Comparison of ENCODE assay signal across 1 cellular context in genomic region chr11:125072210-125072960, GRCh38.
TF ChIP-seq lines count a peak whose summit lies in the region.

No MANE protein-coding gene starts in this region.

TF ChIP-seq in GM12878, 131 proteins besides CTCF, POLR2A, EP300 and RAD21 (continued from another document and continues in another):
- TF ChIP-seq E4F1 (IDR thresholded peaks at IDR 0.05; ENCODE audit: borderline replicate concordance, partially characterized antibody): no peak
- TF ChIP-seq MYC (IDR thresholded peaks at IDR 0.05; ENCODE audit: insufficient read depth, insufficient read length, insufficient replicate concordance, low read length, severe bottlenecking): no peak
- TF ChIP-seq ZNF207 (IDR thresholded peaks at IDR 0.05; ENCODE audit: borderline replicate concordance): no peak; the same call in 1 of the 2 replicates
- no peak for TF ChIP-seq GABPA (IDR thresholded peaks at IDR 0.05; ENCODE audit: low read depth)
- peak; percentile 97 for TF ChIP-seq GATAD2B (conservative IDR thresholded peaks at IDR 0.05; ENCODE audit: low read depth)
- 0 out of 2 replicates have a peak, but pooled peaks have one; percentile 76 for TF ChIP-seq SMARCA5 (IDR thresholded peaks at IDR 0.05)
- no peak for TF ChIP-seq SUZ12 (IDR thresholded peaks at IDR 0.05; ENCODE audit: unreplicated experiment)
- peak; percentile 81 for TF ChIP-seq SKIL (IDR thresholded peaks at IDR 0.05; ENCODE audit: low read depth, poor library complexity, severe bottlenecking)
- peak; percentile 75 for TF ChIP-seq MAX (IDR thresholded peaks at IDR 0.05; ENCODE audit: low read depth, low read length)
- TF ChIP-seq NBN (IDR thresholded peaks at IDR 0.05): peak; percentile 96
- TF ChIP-seq KAT2A (conservative IDR thresholded peaks at IDR 0.05; ENCODE audit: control insufficient read depth, low read depth, low read length): no peak
- no peak for TF ChIP-seq TARDBP (IDR thresholded peaks at IDR 0.05; ENCODE audit: borderline replicate concordance)
- TF ChIP-seq SRF (IDR thresholded peaks at IDR 0.05; ENCODE audit: low read depth in 2 of 2, low read length in 2 of 2): peak in 1 of 2 experiments; percentile 54; a peak in 1 of 4 replicates
- TF ChIP-seq MYB (IDR thresholded peaks at IDR 0.05; ENCODE audit: borderline replicate concordance, low read depth, low read length): no peak
- no peak for TF ChIP-seq NFXL1 (IDR thresholded peaks at IDR 0.05; ENCODE audit: borderline replicate concordance)
- TF ChIP-seq RAD51 (IDR thresholded peaks at IDR 0.05): 0 out of 2 replicates have a peak, but pooled peaks have one; percentile 46
- no peak for TF ChIP-seq EGR1 (IDR thresholded peaks at IDR 0.05; ENCODE audit: borderline replicate concordance in 1 of 2, low read depth in 2 of 2, low read length in 2 of 2)
- 0 out of 2 replicates have a peak, but pooled peaks have one; percentile 88 for TF ChIP-seq RCOR1 (conservative IDR thresholded peaks at IDR 0.05; ENCODE audit: low read depth, low read length)
- TF ChIP-seq POLR2AphosphoS2 (IDR thresholded peaks at IDR 0.05; ENCODE audit: low read depth, low read length): no peak
- no peak for TF ChIP-seq SIN3A (IDR thresholded peaks at IDR 0.05; ENCODE audit: low read depth, low read length)
- no peak for TF ChIP-seq E2F8 (IDR thresholded peaks at IDR 0.05; ENCODE audit: low read depth, partially characterized antibody)
- TF ChIP-seq BACH1 (IDR thresholded peaks at IDR 0.05; ENCODE audit: borderline replicate concordance): peak; percentile 81; the same call in 1 of the 2 replicates
- no peak for TF ChIP-seq USF1 (IDR thresholded peaks at IDR 0.05; ENCODE audit: borderline replicate concordance, extremely low read length, insufficient read depth, low read depth, low read length)
- peak; percentile 89 for TF ChIP-seq CHD2 (IDR thresholded peaks at IDR 0.05; ENCODE audit: borderline replicate concordance, low read depth, low read length)
- TF ChIP-seq FOS (IDR thresholded peaks at IDR 0.05; ENCODE audit: borderline replicate concordance, extremely low read depth, insufficient read length): no peak
- TF ChIP-seq PBX3 (IDR thresholded peaks at IDR 0.05; ENCODE audit: insufficient replicate concordance, low read depth, low read length): peak; percentile 17
- no peak for TF ChIP-seq NR2C2 (IDR thresholded peaks at IDR 0.05; ENCODE audit: borderline replicate concordance, control insufficient read depth, insufficient read length, low read depth)
- no peak for TF ChIP-seq PAX8 (IDR thresholded peaks at IDR 0.05)
- no peak for TF ChIP-seq CBX3 (IDR thresholded peaks at IDR 0.05; ENCODE audit: borderline replicate concordance, low read depth)
- TF ChIP-seq SUPT20H (IDR thresholded peaks at IDR 0.05; ENCODE audit: borderline replicate concordance, control insufficient read depth, low read depth, low read length): no peak
- TF ChIP-seq ZZZ3 (IDR thresholded peaks at IDR 0.05; ENCODE audit: control insufficient read depth, insufficient read length, low read depth): no peak
- TF ChIP-seq KLF5 (IDR thresholded peaks at IDR 0.05; ENCODE audit: partially characterized antibody): peak; percentile 76
- peak; percentile 99 for TF ChIP-seq DPF2 (IDR thresholded peaks at IDR 0.05)
- no peak; the same call in 1 of the 2 replicates for TF ChIP-seq RB1 (IDR thresholded peaks at IDR 0.05; ENCODE audit: borderline replicate concordance)
- TF ChIP-seq IRF4 (IDR thresholded peaks at IDR 0.05; ENCODE audit: low read depth, low read length): peak; percentile 98
- TF ChIP-seq PKNOX1 (IDR thresholded peaks at IDR 0.05): no peak
- no peak for TF ChIP-seq NRF1 (conservative IDR thresholded peaks at IDR 0.05; ENCODE audit: low read depth, low read length)
- peak; percentile 84 for TF ChIP-seq MEF2A (IDR thresholded peaks at IDR 0.05; ENCODE audit: insufficient read depth, low read depth, low read length)
- peak; percentile 47; the same call in 1 of the 2 replicates for TF ChIP-seq STAT3 (IDR thresholded peaks at IDR 0.05; ENCODE audit: low read depth, low read length)
- TF ChIP-seq TCF7 (IDR thresholded peaks at IDR 0.05; ENCODE audit: borderline replicate concordance): no peak
- TF ChIP-seq POU2F2 (IDR thresholded peaks at IDR 0.05; ENCODE audit: borderline replicate concordance, low read depth, low read length): peak; percentile 77; the same call in 1 of the 3 replicates
- peak; percentile 100 for TF ChIP-seq ZNF687 (IDR thresholded peaks at IDR 0.05)
- TF ChIP-seq YBX1 (IDR thresholded peaks at IDR 0.05): no peak
- no peak for TF ChIP-seq JUND (IDR thresholded peaks at IDR 0.05; ENCODE audit: low read depth, low read length)
- TF ChIP-seq MTA2 (IDR thresholded peaks at IDR 0.05; ENCODE audit: low read depth): peak; percentile 89
- TF ChIP-seq IKZF1 (conservative IDR thresholded peaks at IDR 0.05): peak; percentile 97
- no peak for TF ChIP-seq SIX5 (IDR thresholded peaks at IDR 0.05; ENCODE audit: low read depth, low read length, severe bottlenecking)
- TF ChIP-seq TCF3 (IDR thresholded peaks at IDR 0.05; ENCODE audit: borderline replicate concordance, insufficient read depth, low read depth, low read length): 0 out of 2 replicates have a peak, but pooled peaks have one; percentile 41
- TF ChIP-seq IKZF2 (IDR thresholded peaks at IDR 0.05): peak; percentile 97
- TF ChIP-seq ZSCAN29 (IDR thresholded peaks at IDR 0.05): no peak
- TF ChIP-seq TAF1 (IDR thresholded peaks at IDR 0.05; ENCODE audit: borderline replicate concordance, low read depth, low read length): peak; percentile 41; the same call in 1 of the 2 replicates
